21 cellular contexts compared by ENCODE assay signal in genomic region chr13:59205501-59205900, GRCh38.
DNase-seq lines count a peak whose midpoint lies in the region; TF ChIP-seq lines count a peak whose summit lies in the region.
"Had no signal": no experiment of that assay in that cellular context is flagged by ENCODE, and none has a peak within 500 bp of the region (broad histone marks: within the 10 kb centered on the region; RNA-seq: fewer than 3 reads in every experiment).

No MANE protein-coding gene starts in this region.

- peak; percentile 12 for DNase-seq in kidney glomerular epithelial cell (lab: John Stamatoyannopoulos, UW)
- DNase-seq in renal cortical epithelial cell (ENCODE audit: low read depth) = peak; percentile 5
- no peak for DNase-seq in NCI-H2227 treated with DMSO at 0.1 percent for 48 hours (lab: John Stamatoyannopoulos, UW)
- no peak for DNase-seq in occipital lobe (lab: John Stamatoyannopoulos, UW)
- DNase-seq in chondrocyte (ENCODE audit: low spot score) = no peak
- DNase-seq: 8988T; ACHN; BE2C; C1 segment of cervical spinal cord; CD4-positive, alpha-beta memory T cell; CD4-positive, CD25-positive, alpha-beta regulatory T cell; CD8-positive, alpha-beta memory T cell; COR-L47; DMS 273 treated with DMSO at 0.1 percent for 48 hours; DMS153; DMS53; DMS79; DND-41; EL; GDM1 had no signal

- no peak overlapping the region for H3K4me3 Mint-ChIP-seq in chondrocyte (ENCODE audit: unreplicated experiment)
- H3K4me3 Mint-ChIP-seq: CD14-positive monocyte; CD4-positive, alpha-beta memory T cell; CD4-positive, CD25-positive, alpha-beta regulatory T cell; CD8-positive, alpha-beta memory T cell had no signal

- H3K27me3 Mint-ChIP-seq in chondrocyte (ENCODE audit: low read depth) = no peaks in the 10 kb centered on the region
- H3K27me3 Mint-ChIP-seq: CD4-positive, alpha-beta memory T cell; CD4-positive, CD25-positive, alpha-beta regulatory T cell; CD8-positive, alpha-beta memory T cell had no signal

- H3K36me3 Mint-ChIP-seq in chondrocyte (ENCODE audit: low read depth) = peaks cover 3% of the 10 kb centered on the region
- H3K36me3 Mint-ChIP-seq: CD14-positive monocyte; CD4-positive, alpha-beta memory T cell; CD4-positive, CD25-positive, alpha-beta regulatory T cell; CD8-positive, alpha-beta memory T cell had no signal

- peaks cover 7% of the 10 kb centered on the region for H3K9me3 Mint-ChIP-seq in chondrocyte (ENCODE audit: low read depth)

- no peak for TF ChIP-seq CTCF in chondrocyte (IDR thresholded peaks at IDR 0.05)

- H3K4me1 Mint-ChIP-seq in chondrocyte (ENCODE audit: low read depth) = peaks cover 3% of the 10 kb centered on the region
- H3K4me1 Mint-ChIP-seq: CD14-positive monocyte; CD4-positive, alpha-beta memory T cell; CD4-positive, CD25-positive, alpha-beta regulatory T cell; CD8-positive, alpha-beta memory T cell had no signal

- H3K27ac Mint-ChIP-seq in chondrocyte (ENCODE audit: unreplicated experiment) = no peak overlapping the region
- H3K27ac Mint-ChIP-seq: CD14-positive monocyte; CD4-positive, alpha-beta memory T cell; CD4-positive, CD25-positive, alpha-beta regulatory T cell had no signal

Comparison
In these comparisons a context has a peak if more than half of its experiments do, and no peak if none do; other contexts are left out.
1. DNase-seq: peak in kidney glomerular epithelial cell (single experiment) and renal cortical epithelial cell (single experiment); none in NCI-H2227 treated with DMSO at 0.1 percent for 48 hours (single experiment), occipital lobe (single experiment) and chondrocyte (single experiment).